17 cellular contexts compared by ENCODE assay signal in genomic region chr17:50710025-50710424, GRCh38. TPM values are rescaled to one million over a fixed set of nuclear protein-coding genes. Genes with fewer than 3 reads are reported as not detected.
DNase-seq lines count a peak whose midpoint lies in the region; ATAC-seq and TF ChIP-seq lines count a peak whose summit lies in the region.
"Had no signal": no experiment of that assay in that cellular context is flagged by ENCODE, and none has a peak within 500 bp of the region (broad histone marks: within the 10 kb centered on the region; RNA-seq: fewer than 3 reads in every experiment).

No MANE protein-coding gene starts in this region.

- H3K4me3 ChIP-seq in OCI-LY7 (ENCODE audit: low read depth, low read length, poor library complexity, severe bottlenecking) (no peak overlapping the region), dorsolateral prefrontal cortex (no peak overlapping the region), spleen (no peak overlapping the region)
- H3K4me3 ChIP-seq: heart left ventricle, SJCRH30, stomach had no signal

- H3K27ac ChIP-seq in OCI-LY7 (ENCODE audit: low read depth, low read length, poor library complexity, severe bottlenecking), result no peak overlapping the region
- H3K27ac ChIP-seq in dorsolateral prefrontal cortex, result peak overlapping the region in 52 of 59 donors; percentile 70 to 100 (median 100)
- H3K27ac ChIP-seq in spleen, result peak overlapping the region in 7 of 8 donors; percentile 83 to 97 (median 95)
- H3K27ac ChIP-seq: SJCRH30 had no signal

- no peaks in the 10 kb centered on the region for H3K9me2 ChIP-seq in OCI-LY7 (ENCODE audit: insufficient read depth, low read length)

- H3K36me3 ChIP-seq in OCI-LY7 (ENCODE audit: insufficient read depth, low read length), result peaks cover 9% of the 10 kb centered on the region
- H3K36me3 ChIP-seq in spleen, result peaks cover 0 to 7% (median 0%) of the 10 kb centered on the region in 6 donors
- H3K36me3 ChIP-seq: SJCRH30, stomach had no signal

- WGBS in spleen, 5 donors, result 65 to 90% (median 86%) methylated on average over 2 of the region's 2 CpGs

- TF ChIP-seq POLR2A in spleen (IDR thresholded peaks at IDR 0.05), result no peak

- no peaks in the 10 kb centered on the region for H3K9me3 Mint-ChIP-seq in T-helper 1 cell treated with Interleukin-12 subunit alpha and Interleukin-12 subunit beta and Interleukin-4 antibody, amounts not matched to agents 30 μg/mL and 1 μg/mL, for 36 hours

- CTCF ChIA-PET in OCI-LY7 (lab: Charles Lee; ENCODE audit: unreplicated experiment), result no interaction called here

- H3K4me1 ChIP-seq in OCI-LY7 (ENCODE audit: insufficient read depth, low read length, poor library complexity, severe bottlenecking) (peaks cover 32% of the 10 kb centered on the region), spleen (peaks cover 32 to 49% (median 46%) of the 10 kb centered on the region in 6 donors)

- intact Hi-C loops in OCI-LY7 (cut with micrococcal nuclease; ENCODE audit: unreplicated experiment), result no loop called here
- intact Hi-C loops in dorsolateral prefrontal cortex (cut with DNase I), result loop anchor here in 1 of 2 donors (10.0 kb wide), 1 partner anchor 135 kb away; no protein-coding TSS in a partner anchor
- intact Hi-C loops in spleen (cut with DNase I; ENCODE audit: low total_unique reads), result no loop called here

- H3K9me3 ChIP-seq in OCI-LY7 (ENCODE audit: low read length), result no peaks in the 10 kb centered on the region
- no peaks in the 10 kb centered on the region for H3K9me3 ChIP-seq in spleen
- H3K9me3 ChIP-seq: heart left ventricle, SJCRH30, stomach had no signal

- H2AFZ ChIP-seq in OCI-LY7 (ENCODE audit: low read length), result no peak overlapping the region

- H3K27me3 Mint-ChIP-seq in T-helper 1 cell treated with Interleukin-12 subunit alpha and Interleukin-12 subunit beta and Interleukin-4 antibody, amounts not matched to agents 30 μg/mL and 1 μg/mL, for 36 hours (ENCODE audit: low read depth), result peaks cover 15% of the 10 kb centered on the region

- H3K79me2 ChIP-seq in OCI-LY7 (ENCODE audit: insufficient read depth, low read depth, low read length), result peaks cover 32% of the 10 kb centered on the region

- no peaks in the 10 kb centered on the region for H3K27me3 ChIP-seq in dorsolateral prefrontal cortex
- H3K27me3 ChIP-seq in spleen (replicated peaks in 1 of 7), result no peaks in the 10 kb centered on the region
- H3K27me3 ChIP-seq: heart left ventricle, SJCRH30, stomach had no signal

- H3K4me3 Mint-ChIP-seq in T-helper 1 cell treated with Interleukin-12 subunit alpha and Interleukin-12 subunit beta and Interleukin-4 antibody, amounts not matched to agents 30 μg/mL and 1 μg/mL, for 36 hours, result no peak overlapping the region

- H3K27ac Mint-ChIP-seq in T-helper 1 cell treated with Interleukin-12 subunit alpha and Interleukin-12 subunit beta and Interleukin-4 antibody, amounts not matched to agents 30 μg/mL and 1 μg/mL, for 36 hours, result peak overlapping the region; percentile 68

- no peak overlapping the region for H3K4me2 ChIP-seq in OCI-LY7 (ENCODE audit: low read length)

- DNase-seq in T-helper 1 cell (no peak), OCI-LY7 (ENCODE audit: low spot score) (peak; percentile 30), dorsolateral prefrontal cortex (no peak), spleen (no peak), omental fat pad (ENCODE audit: low spot score) (no peak)
- DNase-seq: Calu3; H7; heart left ventricle; NCI-H2081 treated with DMSO at 0.1 percent for 48 hours; NK-92 treated with Interleukin-12 subunit alpha and Interleukin-12 subunit beta, amount 100 ng/mL, for 24 hours; SJCRH30; stomach had no signal

- BruUV-seq in OCI-LY7 (replicated peaks; lab: Mats Ljungman, UMichigan), result no TSS peak

- peaks cover 15% of the 10 kb centered on the region for H3K4me1 Mint-ChIP-seq in T-helper 1 cell treated with Interleukin-12 subunit alpha and Interleukin-12 subunit beta and Interleukin-4 antibody, amounts not matched to agents 30 μg/mL and 1 μg/mL, for 36 hours (ENCODE audit: low read depth)

- TF ChIP-seq CTCF in OCI-LY7 (conservative IDR thresholded peaks at IDR 0.05; ENCODE audit: low read length), result no peak
- no peak for TF ChIP-seq CTCF in dorsolateral prefrontal cortex (IDR thresholded peaks at IDR 0.05 in 54 of 56, conservative IDR thresholded peaks at IDR 0.05 in 2 of 56; ENCODE audit: low read depth in 1 of 56, partially characterized antibody in 56 of 56)
- no peak for TF ChIP-seq CTCF in spleen (IDR thresholded peaks at IDR 0.05 in 8 of 11, conservative IDR thresholded peaks at IDR 0.05 in 3 of 11)
- no peak for TF ChIP-seq CTCF in omental fat pad (IDR thresholded peaks at IDR 0.05)

- H4K20me1 ChIP-seq in OCI-LY7 (ENCODE audit: insufficient read depth, low read length), result no peaks in the 10 kb centered on the region

- peaks cover 2% of the 10 kb centered on the region for H3K36me3 Mint-ChIP-seq in T-helper 1 cell treated with Interleukin-12 subunit alpha and Interleukin-12 subunit beta and Interleukin-4 antibody, amounts not matched to agents 30 μg/mL and 1 μg/mL, for 36 hours (ENCODE audit: low read depth)

- POLR2A ChIA-PET in OCI-LY7 (lab: Charles Lee), result no interaction called here

- ATAC-seq in omental fat pad (ENCODE audit: low FRiP score) (no peak), GM19455 (IDR thresholded peaks at IDR 0.05; ENCODE audit: unreplicated experiment) (no peak), GM19328 (IDR thresholded peaks at IDR 0.05; ENCODE audit: unreplicated experiment) (no peak)
- ATAC-seq: heart left ventricle, sciatic nerve had no signal

RNA-seq across cellular contexts. Expression of gene ANKRD40, which starts 2.3 kb away (rescaled TPM):
- total RNA-seq in OCI-LY7 (2014; rRNA removed; shearing (Covaris generic)), result 25.7 and 27.7 TPM in 2 replicates
- total RNA-seq in OCI-LY7 (2022) (47.9 and 50.4 TPM in 2 replicates), dorsolateral prefrontal cortex (100 to 1,000 TPM in 86 of 120 experiments, 10 to 100 TPM in 34; 68.8 to 245 (median 115) TPM), spleen (10 to 100 TPM; 33.5 to 54.6 (median 47.1) TPM), omental fat pad (10 to 100 TPM; 55.7 to 82.4 (median 61.8) TPM)
- polyA plus RNA-seq in spleen, result 10 to 100 TPM in 1 of 3 donors, 1 to 10 TPM in 2; 6.8 to 16.5 (median 7.2) TPM

RNA-seq across cellular contexts. Expression of gene LUC7L3, which starts 9.4 kb away (rescaled TPM):
- total RNA-seq in OCI-LY7 (2014; rRNA removed; shearing (Covaris generic)), result 109 and 190 TPM in 2 replicates
- total RNA-seq in OCI-LY7 (2022) (190 and 206 TPM in 2 replicates), dorsolateral prefrontal cortex (100 to 1,000 TPM; 151 to 348 (median 226) TPM), spleen (100 to 1,000 TPM; 121 to 223 (median 153) TPM), omental fat pad (10 to 100 TPM; 44.2 to 88.7 (median 55.2) TPM)
- 100 to 1,000 TPM in 2 of 3 donors, 10 to 100 TPM in 1; 91.2 to 141 (median 103) TPM for polyA plus RNA-seq in spleen

RNA-seq across cellular contexts. Expression of gene ANKRD40CL, which starts 57.3 kb away (rescaled TPM):
- total RNA-seq in OCI-LY7 (2014; rRNA removed; shearing (Covaris generic)), result 0.18 TPM in 1 of 2 replicates, not detected in the other
- not detected in 2 replicates for total RNA-seq in OCI-LY7 (2022)
- under 1 TPM in 2 of 120 experiments, not detected in 118; 0.33 to 0.63 TPM for total RNA-seq in dorsolateral prefrontal cortex
- not detected for total RNA-seq in spleen
- not detected for polyA plus RNA-seq in spleen
- not detected for total RNA-seq in omental fat pad
- total RNA-seq: A172, Calu3, H7, heart left ventricle, sciatic nerve, SJCRH30 had no signal
- polyA plus RNA-seq: heart left ventricle had no signal
